ENCODE assay signal across 1 cellular context in genomic region chr17:4678448-4679026, GRCh38.
A peak's percentile ranks its signal among the peaks of the same experiment; 100 is the strongest.
TF ChIP-seq lines count a peak whose summit lies in the region.

No MANE protein-coding gene starts in this region.

TF ChIP-seq in SK-N-SH, 30 proteins besides CTCF, POLR2A, EP300 and RAD21 (continued from another document):
- TF ChIP-seq ZBTB33 (IDR thresholded peaks at IDR 0.05; ENCODE audit: borderline replicate concordance, low read depth) (no peak), FOSL2 (IDR thresholded peaks at IDR 0.05; ENCODE audit: borderline replicate concordance, low read depth) (peak; percentile 52; the same call in 1 of the 2 replicates), REST (IDR thresholded peaks at IDR 0.05; ENCODE audit: low read depth, low read length) (no peak)
- TF ChIP-seq, protein P1, sequence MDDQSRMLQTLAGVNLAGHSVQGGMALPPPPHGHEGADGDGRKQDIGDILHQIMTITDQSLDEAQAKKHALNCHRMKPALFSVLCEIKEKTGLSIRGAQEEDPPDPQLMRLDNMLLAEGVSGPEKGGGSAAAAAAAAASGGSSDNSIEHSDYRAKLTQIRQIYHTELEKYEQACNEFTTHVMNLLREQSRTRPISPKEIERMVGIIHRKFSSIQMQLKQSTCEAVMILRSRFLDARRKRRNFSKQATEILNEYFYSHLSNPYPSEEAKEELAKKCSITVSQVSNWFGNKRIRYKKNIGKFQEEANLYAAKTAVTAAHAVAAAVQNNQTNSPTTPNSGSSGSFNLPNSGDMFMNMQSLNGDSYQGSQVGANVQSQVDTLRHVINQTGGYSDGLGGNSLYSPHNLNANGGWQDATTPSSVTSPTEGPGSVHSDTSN (IDR thresholded peaks at IDR 0.05) = peak; percentile 70
